ENCODE assay signal across 24 cellular contexts in genomic region chr14:79193689-79194477, GRCh38.
DNase-seq lines count a peak whose midpoint lies in the region; ATAC-seq, FAIRE-seq and TF ChIP-seq lines count a peak whose summit lies in the region.
"Had no signal": no experiment of that assay in that cellular context is flagged by ENCODE, and none has a peak within 500 bp of the region (broad histone marks: within the 10 kb centered on the region; RNA-seq: fewer than 3 reads in every experiment).

No MANE protein-coding gene starts in this region.

- H3K27ac ChIP-seq in brain microvascular endothelial cell (no peak overlapping the region), suprapubic skin (no peak overlapping the region)
- H3K27ac ChIP-seq: 22Rv1, BLaER1, C4-2B had no signal

- no peak for FAIRE-seq in HTR-8/SVneo (lab: Jason Lieb, UNC)
- FAIRE-seq: A204.1, GM12891, GM18507, GM19239 had no signal

- no peaks in the 10 kb centered on the region for H3K9me3 ChIP-seq in suprapubic skin
- H3K9me3 ChIP-seq: BLaER1, Caco-2 had no signal

- no peak for ATAC-seq in HG02763 (IDR thresholded peaks at IDR 0.05; ENCODE audit: unreplicated experiment)
- no peak for ATAC-seq in GM19452 (IDR thresholded peaks at IDR 0.05; ENCODE audit: unreplicated experiment)
- no peak for ATAC-seq in GM18868 (IDR thresholded peaks at IDR 0.05; ENCODE audit: unreplicated experiment)
- ATAC-seq: CD8-positive, alpha-beta T cell; GM23338 had no signal

- H3K4me3 ChIP-seq in brain microvascular endothelial cell (ENCODE audit: low read depth, low read length) (no peak overlapping the region), suprapubic skin (no peak overlapping the region)
- H3K4me3 ChIP-seq: BLaER1, GM23338 had no signal

- H3K36me3 ChIP-seq in brain microvascular endothelial cell (replicated peaks) (no peaks in the 10 kb centered on the region), suprapubic skin (no peaks in the 10 kb centered on the region)
- H3K36me3 ChIP-seq: BLaER1 had no signal

- TF ChIP-seq CTCF in brain microvascular endothelial cell (IDR thresholded peaks at IDR 0.05; ENCODE audit: low read depth, low read length, missing control alignments) (no peak), suprapubic skin (IDR thresholded peaks at IDR 0.05) (no peak)

- TF ChIP-seq EP300 in suprapubic skin (IDR thresholded peaks at IDR 0.05) = no peak

- DNase-seq in EH (ENCODE audit: low read depth) = peak; percentile 60
- DNase-seq in HTR-8/SVneo (ENCODE audit: insufficient read length, low spot score) = peak; percentile 3
- peak; percentile 11 for DNase-seq in brain microvascular endothelial cell
- peak; percentile 9 for DNase-seq in medulla oblongata (ENCODE audit: extremely low spot score)
- no peak for DNase-seq in suprapubic skin (ENCODE audit: low spot score in 2 of 2)
- DNase-seq: Caco-2; CD4-positive, CD25-positive, alpha-beta regulatory T cell; CD8-positive, alpha-beta T cell; DMS153; DND-41; GF-D8; H9; HFFc6 had no signal

- no peak for TF ChIP-seq POLR2A in suprapubic skin (IDR thresholded peaks at IDR 0.05)

- WGBS in suprapubic skin = 77% methylated on average over 5 of the region's 5 CpGs

- H3K27me3 ChIP-seq in brain microvascular endothelial cell (replicated peaks) = no peaks in the 10 kb centered on the region
- no peaks in the 10 kb centered on the region for H3K27me3 ChIP-seq in suprapubic skin
- H3K27me3 ChIP-seq: BLaER1 had no signal

- in situ Hi-C loops in brain microvascular endothelial cell (cut with HindIII; ENCODE audit: low pct_ligation_motif_present, low sequenced_read_pairs) = no loop called here

- no peaks in the 10 kb centered on the region for H3K4me1 ChIP-seq in suprapubic skin
- H3K4me1 ChIP-seq: BLaER1, Caco-2 had no signal

Comparison
In these comparisons a context has a peak if more than half of its experiments do, and no peak if none do; other contexts are left out.
1. DNase-seq: peak in EH (single experiment), HTR-8/SVneo (single experiment), brain microvascular endothelial cell (single experiment) and medulla oblongata (single experiment); none in suprapubic skin (0 of 2).